In genomic region chr2:15058015-15058414, GRCh38 we compare ENCODE assay signal across 9 cellular contexts.
A peak's percentile ranks its signal among the peaks of the same experiment; 100 is the strongest.
DNase-seq lines count a peak whose midpoint lies in the region; FAIRE-seq and TF ChIP-seq lines count a peak whose summit lies in the region.
"Had no signal": no experiment of that assay in that cellular context is flagged by ENCODE, and none has a peak within 500 bp of the region (broad histone marks: within the 10 kb centered on the region; RNA-seq: fewer than 3 reads in every experiment).

No MANE protein-coding gene starts in this region.

- FAIRE-seq in keratinocyte (lab: Jason Lieb, UNC), result no peak
- FAIRE-seq: A204.1 had no signal

- POLR2A ChIA-PET in OCI-LY7 (lab: Charles Lee), result no interaction called here

- no peak overlapping the region for H3K27ac ChIP-seq in GM23248
- H3K27ac ChIP-seq in OCI-LY7 (ENCODE audit: low read depth, low read length, poor library complexity, severe bottlenecking), result no peak overlapping the region
- H3K27ac ChIP-seq in keratinocyte (ENCODE audit: control insufficient read depth, insufficient read depth, low read length), result no peak overlapping the region

- CTCF ChIA-PET in OCI-LY7 (lab: Charles Lee; ENCODE audit: unreplicated experiment), result no interaction called here

- no TSS peak for BruUV-seq in OCI-LY7 (replicated peaks; lab: Mats Ljungman, UMichigan)

- H3F3A ChIP-seq in GM23248 (ENCODE audit: insufficient read depth), result no peaks in the 10 kb centered on the region

- H3K4me3 ChIP-seq in GM23248 (no peak overlapping the region), OCI-LY7 (ENCODE audit: low read depth, low read length, poor library complexity, severe bottlenecking) (no peak overlapping the region), keratinocyte (ENCODE audit: control insufficient read depth in 2 of 3, extremely low read depth in 1 of 3, insufficient read depth in 2 of 3, low read depth in 1 of 3, low read length in 3 of 3) (no peak overlapping the region)

- no peaks in the 10 kb centered on the region for H3K36me3 ChIP-seq in GM23248 (ENCODE audit: low read depth)
- H3K36me3 ChIP-seq in OCI-LY7 (ENCODE audit: insufficient read depth, low read length), result no peaks in the 10 kb centered on the region
- no peaks in the 10 kb centered on the region for H3K36me3 ChIP-seq in keratinocyte (ENCODE audit: control insufficient read depth in 2 of 2, extremely low read depth in 1 of 2, insufficient read depth in 2 of 2, low read length in 2 of 2)

- no peaks in the 10 kb centered on the region for H3K27me3 ChIP-seq in GM23248 (replicated peaks; ENCODE audit: insufficient read depth)
- H3K27me3 ChIP-seq in keratinocyte (ENCODE audit: control insufficient read depth, extremely low read depth, insufficient read depth, low read length), result no peaks in the 10 kb centered on the region

- intact Hi-C loops in OCI-LY7 (cut with micrococcal nuclease; ENCODE audit: unreplicated experiment), result no loop called here
- intact Hi-C loops in posterior cingulate gyrus (cut with DNase I), result no loop called here

- no peaks in the 10 kb centered on the region for H3K9me1 ChIP-seq in keratinocyte (ENCODE audit: control insufficient read depth, extremely low read depth, insufficient read depth, low read length)

- TF ChIP-seq CTCF in OCI-LY7 (conservative IDR thresholded peaks at IDR 0.05; ENCODE audit: low read length) (peak; percentile 79), keratinocyte (optimal IDR thresholded peaks at IDR 0.05 in 1 of 3, IDR thresholded peaks at IDR 0.05 in 1 of 3, conservative IDR thresholded peaks at IDR 0.05 in 1 of 3; ENCODE audit: extremely low read depth in 1 of 3, insufficient read depth in 2 of 3, low read length in 3 of 3) (peak; percentile 36 to 46 (median 38))

- H4K20me1 ChIP-seq in GM23248 (ENCODE audit: insufficient read depth) (no peaks in the 10 kb centered on the region), OCI-LY7 (ENCODE audit: insufficient read depth, low read length) (no peaks in the 10 kb centered on the region), keratinocyte (ENCODE audit: control insufficient read depth, extremely low read depth, insufficient read depth, low read length) (no peaks in the 10 kb centered on the region)

- 31 to 33% methylated on average over 5 of the region's 5 CpGs for WGBS in GM23248 (ENCODE audit: low coverage in 1 of 2, low lambda C conversion rate in 2 of 2, missing lambda C conversion rate in 2 of 2), 2 experiments

- in situ Hi-C loops in GM23248 (cut with MboI), result no loop called here

- no peak overlapping the region for H3K9ac ChIP-seq in GM23248
- no peak overlapping the region for H3K9ac ChIP-seq in keratinocyte (ENCODE audit: control insufficient read depth, extremely low read depth, insufficient read depth, low read length)

- no peaks in the 10 kb centered on the region for H3K4me1 ChIP-seq in GM23248 (ENCODE audit: insufficient read depth)
- no peaks in the 10 kb centered on the region for H3K4me1 ChIP-seq in OCI-LY7 (ENCODE audit: insufficient read depth, low read length, poor library complexity, severe bottlenecking)
- no peaks in the 10 kb centered on the region for H3K4me1 ChIP-seq in keratinocyte (ENCODE audit: control insufficient read depth, extremely low read depth, insufficient read depth, low read length)

- H2AFZ ChIP-seq in GM23248 (no peak overlapping the region), OCI-LY7 (ENCODE audit: low read length) (no peak overlapping the region), keratinocyte (ENCODE audit: control insufficient read depth, low read length) (no peak overlapping the region)

- dilution Hi-C loops in keratinocyte (cut with MboI; ENCODE audit: extremely low pct_ligation_motif_present, low sequenced_read_pairs), result no loop called here

- H3K9me3 ChIP-seq in GM23248 (ENCODE audit: low read depth) (no peaks in the 10 kb centered on the region), OCI-LY7 (ENCODE audit: low read length) (no peaks in the 10 kb centered on the region), keratinocyte (ENCODE audit: control insufficient read depth, low read depth, low read length) (no peaks in the 10 kb centered on the region)

- no peaks in the 10 kb centered on the region for H3K9me2 ChIP-seq in GM23248 (ENCODE audit: insufficient read depth)
- no peaks in the 10 kb centered on the region for H3K9me2 ChIP-seq in OCI-LY7 (ENCODE audit: insufficient read depth, low read length)

- DNase-seq in DMS53 (lab: John Stamatoyannopoulos, UW), result peak; percentile 50
- DNase-seq in DMS53 treated with DMSO at 0.1 percent for 48 hours (lab: John Stamatoyannopoulos, UW; ENCODE audit: unreplicated experiment), result no peak
- DNase-seq in GM23248, result peak; percentile 27
- peak; percentile 51 for DNase-seq in OCI-LY7 (ENCODE audit: low spot score)
- no peak for DNase-seq in keratinocyte (ENCODE audit: low read depth, low spot score)
- no peak for DNase-seq in NCI-H1436 treated with DMSO at 0.1 percent for 48 hours (lab: John Stamatoyannopoulos, UW)
- no peak for DNase-seq in epidermal melanocyte (ENCODE audit: insufficient read length, low spot score)
- no peak for DNase-seq in posterior cingulate gyrus

- no peak overlapping the region for H3K4me2 ChIP-seq in GM23248 (ENCODE audit: unreplicated experiment)
- no peak overlapping the region for H3K4me2 ChIP-seq in OCI-LY7 (ENCODE audit: low read length)
- H3K4me2 ChIP-seq in keratinocyte (ENCODE audit: control insufficient read depth, extremely low read depth, insufficient read depth, low read depth, low read length), result no peak overlapping the region

- H3K79me2 ChIP-seq in GM23248 (ENCODE audit: insufficient read depth) (no peaks in the 10 kb centered on the region), OCI-LY7 (ENCODE audit: insufficient read depth, low read depth, low read length) (no peaks in the 10 kb centered on the region), keratinocyte (ENCODE audit: control insufficient read depth, insufficient read depth, low read length) (no peaks in the 10 kb centered on the region)

Comparison
In these comparisons a context has a peak if more than half of its experiments do, and no peak if none do; other contexts are left out.
1. DNase-seq: peak in DMS53 (single experiment), GM23248 (single experiment) and OCI-LY7 (single experiment); none in DMS53 treated with DMSO at 0.1 percent for 48 hours (single experiment), keratinocyte (single experiment), NCI-H1436 treated with DMSO at 0.1 percent for 48 hours (single experiment), epidermal melanocyte (single experiment) and posterior cingulate gyrus (0 of 10).